22 cellular contexts compared by ENCODE assay signal in genomic region chr11:9320047-9320446, GRCh38. TPM values are rescaled to one million over a fixed set of nuclear protein-coding genes. Genes with fewer than 3 reads are reported as not detected.
DNase-seq lines count a peak whose midpoint lies in the region; ATAC-seq and TF ChIP-seq lines count a peak whose summit lies in the region.
"Had no signal": no experiment of that assay in that cellular context is flagged by ENCODE, and none has a peak within 500 bp of the region (broad histone marks: within the 10 kb centered on the region; RNA-seq: fewer than 3 reads in every experiment).

No MANE protein-coding gene starts in this region.

- DNase-seq in cardiac muscle cell (ENCODE audit: low read depth in 1 of 2, low spot score in 1 of 2) (no peak), left cardiac atrium (no peak), epithelial cell of esophagus (ENCODE audit: low read depth) (peak; percentile 44), thyroid gland (no peak), mucosa of gallbladder (ENCODE audit: low spot score) (no peak)
- DNase-seq: activated CD4-positive, alpha-beta T cell treated with anti-CD3 and anti-CD28 coated beads for 48 hours; activated CD8-positive, alpha-beta memory T cell treated with anti-CD3 and anti-CD28 coated beads, Interleukin-2, amount 10 ng/mL, durations not matched to agents 7 days and 5 days; aorta; CD8-positive, alpha-beta memory T cell; GOT3; HFFc6; NCI-H1092; NCI-H1694 treated with DMSO at 0.1 percent for 48 hours; NCI-H510A; right lobe of liver; SK-N-SH; stimulated activated CD4-positive, alpha-beta T cell treated with anti-CD3 and anti-CD28 coated beads, Interleukin-4, amount 100 ng/mL, for 1 hour had no signal

- intact Hi-C loops in left cardiac atrium (cut with DNase I) (no loop called here), thyroid gland (cut with DNase I) (no loop called here)

- no peak for ATAC-seq in left cardiac atrium
- ATAC-seq in HG03095 (IDR thresholded peaks at IDR 0.05; ENCODE audit: unreplicated experiment): no peak
- ATAC-seq in GM18519 (IDR thresholded peaks at IDR 0.05; ENCODE audit: low FRiP score, unreplicated experiment): no peak
- ATAC-seq: activated CD8-positive, alpha-beta memory T cell treated with anti-CD3 and anti-CD28 coated beads, Interleukin-2, amount 10 ng/mL, durations not matched to agents 7 days and 5 days; right lobe of liver had no signal

- TF ChIP-seq CTCF in cardiac muscle cell (IDR thresholded peaks at IDR 0.05; ENCODE audit: low read depth, low read length) (no peak), epithelial cell of esophagus (IDR thresholded peaks at IDR 0.05; ENCODE audit: insufficient read depth, low read depth, low read length, missing control alignments) (no peak), thyroid gland (IDR thresholded peaks at IDR 0.05) (no peak)

- H3K9me3 ChIP-seq in cardiac muscle cell (ENCODE audit: low read depth) (no peaks in the 10 kb centered on the region), mesodermal cell (ENCODE audit: control insufficient read depth, low read length) (no peaks in the 10 kb centered on the region), thyroid gland (no peaks in the 10 kb centered on the region)
- H3K9me3 ChIP-seq: right lobe of liver, SK-N-SH, vagina had no signal

- no peaks in the 10 kb centered on the region for H3K27me3 ChIP-seq in cardiac muscle cell
- H3K27me3 ChIP-seq in thyroid gland: no peaks in the 10 kb centered on the region
- H3K27me3 ChIP-seq: right lobe of liver, vagina had no signal

- WGBS in mesodermal cell (ENCODE audit: insufficient coverage in 2 of 2), 2 experiments: 97% methylated on average over 3 of the region's 3 CpGs
- 91 to 95% methylated on average over 3 of the region's 3 CpGs for WGBS in thyroid gland, 2 donors

- H3K4me1 ChIP-seq in cardiac muscle cell (ENCODE audit: low read depth) (peaks cover 23% of the 10 kb centered on the region), mesodermal cell (ENCODE audit: control insufficient read depth, insufficient read depth, low read length, poor library complexity, severe bottlenecking) (peaks cover 21% of the 10 kb centered on the region), thyroid gland (peaks cover 2 to 16% of the 10 kb centered on the region in 2 donors)

- H3K4me3 ChIP-seq in cardiac muscle cell: no peak overlapping the region
- H3K4me3 ChIP-seq in epithelial cell of esophagus (ENCODE audit: low read length): no peak overlapping the region
- H3K4me3 ChIP-seq in mesodermal cell (ENCODE audit: extremely low read depth, insufficient read depth, low read length, poor library complexity, severe bottlenecking): no peak overlapping the region
- no peak overlapping the region for H3K4me3 ChIP-seq in thyroid gland (replicated peaks in 1 of 3)
- H3K4me3 ChIP-seq: right lobe of liver, vagina had no signal

- no peak for TF ChIP-seq POLR2A in thyroid gland (IDR thresholded peaks at IDR 0.05)

- H3K36me3 ChIP-seq in cardiac muscle cell (no peaks in the 10 kb centered on the region), mesodermal cell (ENCODE audit: control insufficient read depth, insufficient read depth, low read length) (no peaks in the 10 kb centered on the region), thyroid gland (no peaks in the 10 kb centered on the region)
- H3K36me3 ChIP-seq: right lobe of liver, vagina had no signal

- H3K27ac ChIP-seq in cardiac muscle cell (peak overlapping the region; percentile 76), mesodermal cell (ENCODE audit: low read depth, low read length, severe bottlenecking) (peak overlapping the region; percentile 73), thyroid gland (no peak overlapping the region)
- H3K27ac ChIP-seq: HL-60, right lobe of liver, vagina had no signal

RNA-seq across cellular contexts. Expression of gene TMEM41B, which starts 5.7 kb away (rescaled TPM):
- total RNA-seq in cardiac muscle cell: 77.0 and 95.7 TPM in 2 replicates
- polyA plus RNA-seq in cardiac muscle cell: 62.2 and 63.3 TPM in 2 replicates
- total RNA-seq in left cardiac atrium: 10 to 100 TPM; 18.3 to 20.7 TPM
- 64.2 TPM for polyA plus RNA-seq in mesodermal cell (2013, experiment 1 of 2)
- 63.2 TPM for polyA plus RNA-seq in mesodermal cell (2013, experiment 2 of 2)
- 10 to 100 TPM; 52.7 to 86.7 (median 76.1) TPM for total RNA-seq in thyroid gland
- total RNA-seq in mucosa of gallbladder: 47.7 TPM

RNA-seq across cellular contexts. Expression of gene DENND5A, which starts 54.9 kb away (rescaled TPM):
- total RNA-seq in cardiac muscle cell (120 and 196 TPM in 2 replicates), left cardiac atrium (10 to 100 TPM; 71.5 to 90.0 TPM), thyroid gland (10 to 100 TPM; 45.6 to 80.8 (median 59.3) TPM), mucosa of gallbladder (54.0 TPM)
- 99.5 and 156 TPM in 2 replicates for polyA plus RNA-seq in cardiac muscle cell
- 120 TPM for polyA plus RNA-seq in mesodermal cell (2013, experiment 1 of 2)
- polyA plus RNA-seq in mesodermal cell (2013, experiment 2 of 2): 106 TPM

Comparison
In these comparisons a context has a peak if more than half of its experiments do, and no peak if none do; other contexts are left out.
1. H3K27ac ChIP-seq: peak in cardiac muscle cell (single experiment) and mesodermal cell (single experiment); none in thyroid gland (0 of 3).